Comparison of ENCODE assay signal across 1 cellular context in genomic region chr6:128350416-128351254, GRCh38.
TF ChIP-seq lines count a peak whose summit lies in the region.

No MANE protein-coding gene starts in this region.

TF ChIP-seq in HepG2, 621 proteins besides CTCF, POLR2A, EP300 and RAD21 (continued from another document and continues in another):
- TF ChIP-seq, protein P1, sequence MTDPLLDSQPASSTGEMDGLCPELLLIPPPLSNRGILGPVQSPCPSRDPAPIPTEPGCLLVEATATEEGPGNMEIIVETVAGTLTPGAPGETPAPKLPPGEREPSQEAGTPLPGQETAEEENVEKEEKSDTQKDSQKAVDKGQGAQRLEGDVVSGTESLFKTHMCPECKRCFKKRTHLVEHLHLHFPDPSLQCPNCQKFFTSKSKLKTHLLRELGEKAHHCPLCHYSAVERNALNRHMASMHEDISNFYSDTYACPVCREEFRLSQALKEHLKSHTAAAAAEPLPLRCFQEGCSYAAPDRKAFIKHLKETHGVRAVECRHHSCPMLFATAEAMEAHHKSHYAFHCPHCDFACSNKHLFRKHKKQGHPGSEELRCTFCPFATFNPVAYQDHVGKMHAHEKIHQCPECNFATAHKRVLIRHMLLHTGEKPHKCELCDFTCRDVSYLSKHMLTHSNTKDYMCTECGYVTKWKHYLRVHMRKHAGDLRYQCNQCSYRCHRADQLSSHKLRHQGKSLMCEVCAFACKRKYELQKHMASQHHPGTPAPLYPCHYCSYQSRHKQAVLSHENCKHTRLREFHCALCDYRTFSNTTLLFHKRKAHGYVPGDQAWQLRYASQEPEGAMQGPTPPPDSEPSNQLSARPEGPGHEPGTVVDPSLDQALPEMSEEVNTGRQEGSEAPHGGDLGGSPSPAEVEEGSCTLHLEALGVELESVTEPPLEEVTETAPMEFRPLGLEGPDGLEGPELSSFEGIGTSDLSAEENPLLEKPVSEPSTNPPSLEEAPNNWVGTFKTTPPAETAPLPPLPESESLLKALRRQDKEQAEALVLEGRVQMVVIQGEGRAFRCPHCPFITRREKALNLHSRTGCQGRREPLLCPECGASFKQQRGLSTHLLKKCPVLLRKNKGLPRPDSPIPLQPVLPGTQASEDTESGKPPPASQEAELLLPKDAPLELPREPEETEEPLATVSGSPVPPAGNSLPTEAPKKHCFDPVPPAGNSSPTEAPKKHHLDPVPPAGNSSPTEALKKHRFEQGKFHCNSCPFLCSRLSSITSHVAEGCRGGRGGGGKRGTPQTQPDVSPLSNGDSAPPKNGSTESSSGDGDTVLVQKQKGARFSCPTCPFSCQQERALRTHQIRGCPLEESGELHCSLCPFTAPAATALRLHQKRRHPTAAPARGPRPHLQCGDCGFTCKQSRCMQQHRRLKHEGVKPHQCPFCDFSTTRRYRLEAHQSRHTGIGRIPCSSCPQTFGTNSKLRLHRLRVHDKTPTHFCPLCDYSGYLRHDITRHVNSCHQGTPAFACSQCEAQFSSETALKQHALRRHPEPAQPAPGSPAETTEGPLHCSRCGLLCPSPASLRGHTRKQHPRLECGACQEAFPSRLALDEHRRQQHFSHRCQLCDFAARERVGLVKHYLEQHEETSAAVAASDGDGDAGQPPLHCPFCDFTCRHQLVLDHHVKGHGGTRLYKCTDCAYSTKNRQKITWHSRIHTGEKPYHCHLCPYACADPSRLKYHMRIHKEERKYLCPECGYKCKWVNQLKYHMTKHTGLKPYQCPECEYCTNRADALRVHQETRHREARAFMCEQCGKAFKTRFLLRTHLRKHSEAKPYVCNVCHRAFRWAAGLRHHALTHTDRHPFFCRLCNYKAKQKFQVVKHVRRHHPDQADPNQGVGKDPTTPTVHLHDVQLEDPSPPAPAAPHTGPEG (CRISPR knock-in tag; IDR thresholded peaks at IDR 0.05): no peak
- TF ChIP-seq ZFP1 (CRISPR knock-in tag; IDR thresholded peaks at IDR 0.05) (no peak), ZNF660 (CRISPR knock-in tag; IDR thresholded peaks at IDR 0.05; ENCODE audit: borderline replicate concordance, low read depth) (no peak), SOX13 (IDR thresholded peaks at IDR 0.05) (no peak), SOX13 (CRISPR knock-in tag; conservative IDR thresholded peaks at IDR 0.05 in 1 of 2, IDR thresholded peaks at IDR 0.05 in 1 of 2) (peak in 1 of 2 experiments; percentile 84; a peak in 2 of 4 replicates), ZNF24 (IDR thresholded peaks at IDR 0.05) (no peak), ZNF264 (CRISPR knock-in tag; IDR thresholded peaks at IDR 0.05) (no peak), DZIP1 (CRISPR knock-in tag; IDR thresholded peaks at IDR 0.05) (no peak), ATAD3A (CRISPR knock-in tag; IDR thresholded peaks at IDR 0.05) (no peak), ZNF224 (CRISPR knock-in tag; IDR thresholded peaks at IDR 0.05) (no peak), ZNF644 (CRISPR knock-in tag; IDR thresholded peaks at IDR 0.05; ENCODE audit: low read depth) (0 out of 2 replicates have a peak, but pooled peaks have one; percentile 51), MBNL3 (CRISPR knock-in tag; conservative IDR thresholded peaks at IDR 0.05) (no peak), NFYB (CRISPR knock-in tag; IDR thresholded peaks at IDR 0.05) (no peak), MED1 (CRISPR knock-in tag; IDR thresholded peaks at IDR 0.05) (no peak), PHF8 (CRISPR knock-in tag; IDR thresholded peaks at IDR 0.05) (no peak), ZNF557 (CRISPR knock-in tag; IDR thresholded peaks at IDR 0.05) (no peak), RFX5 (IDR thresholded peaks at IDR 0.05; ENCODE audit: low read depth, low read length) (no peak), GATAD1 (CRISPR knock-in tag; IDR thresholded peaks at IDR 0.05) (no peak), MEIS2 (CRISPR knock-in tag; IDR thresholded peaks at IDR 0.05) (no peak), ERF (CRISPR knock-in tag; IDR thresholded peaks at IDR 0.05) (no peak), ZNF256 (CRISPR knock-in tag; conservative IDR thresholded peaks at IDR 0.05) (no peak), ZNF30 (CRISPR knock-in tag; IDR thresholded peaks at IDR 0.05) (no peak), PHF5A (CRISPR knock-in tag; IDR thresholded peaks at IDR 0.05; ENCODE audit: low read depth, unreplicated experiment) (no peak), ARNTL (CRISPR knock-in tag; IDR thresholded peaks at IDR 0.05) (no peak), NFATC3 (CRISPR knock-in tag; IDR thresholded peaks at IDR 0.05) (no peak), PHB2 (IDR thresholded peaks at IDR 0.05; ENCODE audit: partially characterized antibody) (no peak), ZMYM3 (CRISPR knock-in tag; IDR thresholded peaks at IDR 0.05) (no peak), ZBTB39 (CRISPR knock-in tag; IDR thresholded peaks at IDR 0.05) (0 out of 2 replicates have a peak, but pooled peaks have one; percentile 26), STAT6 (CRISPR knock-in tag; IDR thresholded peaks at IDR 0.05; ENCODE audit: borderline replicate concordance) (no peak), SP4 (CRISPR knock-in tag; IDR thresholded peaks at IDR 0.05) (no peak), JUND (CRISPR knock-in tag; IDR thresholded peaks at IDR 0.05) (no peak), ZNF678 (CRISPR knock-in tag; IDR thresholded peaks at IDR 0.05) (no peak), NFIB (CRISPR knock-in tag; IDR thresholded peaks at IDR 0.05; ENCODE audit: borderline replicate concordance) (no peak), MYNN (CRISPR knock-in tag; IDR thresholded peaks at IDR 0.05; ENCODE audit: low read depth) (no peak), ZNF724P (CRISPR knock-in tag; IDR thresholded peaks at IDR 0.05; ENCODE audit: borderline replicate concordance) (no peak), TMF1 (CRISPR knock-in tag; IDR thresholded peaks at IDR 0.05; ENCODE audit: low read depth) (no peak), ARNT2 (CRISPR knock-in tag; IDR thresholded peaks at IDR 0.05; ENCODE audit: low read depth) (no peak), RARA (CRISPR knock-in tag; IDR thresholded peaks at IDR 0.05) (no peak), SUZ12 (IDR thresholded peaks at IDR 0.05; ENCODE audit: low read depth, low read length) (no peak), CAMTA2 (CRISPR knock-in tag; IDR thresholded peaks at IDR 0.05; ENCODE audit: borderline replicate concordance) (no peak), FOXA1 (IDR thresholded peaks at IDR 0.05) (no peak), FOXA1 (CRISPR knock-in tag; IDR thresholded peaks at IDR 0.05) (no peak), BCL6 (CRISPR knock-in tag; IDR thresholded peaks at IDR 0.05) (peak; percentile 42), ZNF609 (CRISPR knock-in tag; IDR thresholded peaks at IDR 0.05; ENCODE audit: borderline replicate concordance) (peak; percentile 38; the same call in 1 of the 2 replicates), ATF1 (CRISPR knock-in tag; IDR thresholded peaks at IDR 0.05) (0 out of 2 replicates have a peak, but pooled peaks have one; percentile 29), RFXANK (CRISPR knock-in tag; IDR thresholded peaks at IDR 0.05) (no peak), HOXA5 (CRISPR knock-in tag; IDR thresholded peaks at IDR 0.05) (no peak)
- TF ChIP-seq, protein P2, sequence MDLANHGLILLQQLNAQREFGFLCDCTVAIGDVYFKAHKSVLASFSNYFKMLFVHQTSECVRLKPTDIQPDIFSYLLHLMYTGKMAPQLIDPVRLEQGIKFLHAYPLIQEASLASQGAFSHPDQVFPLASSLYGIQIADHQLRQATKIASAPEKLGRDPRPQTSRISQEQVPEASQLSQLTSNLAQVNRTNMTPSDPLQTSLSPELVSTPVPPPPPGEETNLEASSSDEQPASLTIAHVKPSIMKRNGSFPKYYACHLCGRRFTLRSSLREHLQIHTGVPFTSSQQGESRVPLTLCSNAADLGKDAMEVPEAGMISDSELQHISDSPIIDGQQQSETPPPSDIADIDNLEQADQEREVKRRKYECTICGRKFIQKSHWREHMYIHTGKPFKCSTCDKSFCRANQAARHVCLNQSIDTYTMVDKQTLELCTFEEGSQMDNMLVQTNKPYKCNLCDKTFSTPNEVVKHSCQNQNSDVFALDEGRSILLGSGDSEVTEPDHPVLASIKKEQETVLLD (CRISPR knock-in tag; IDR thresholded peaks at IDR 0.05; ENCODE audit: low read depth): no peak
- TF ChIP-seq, protein P3, sequence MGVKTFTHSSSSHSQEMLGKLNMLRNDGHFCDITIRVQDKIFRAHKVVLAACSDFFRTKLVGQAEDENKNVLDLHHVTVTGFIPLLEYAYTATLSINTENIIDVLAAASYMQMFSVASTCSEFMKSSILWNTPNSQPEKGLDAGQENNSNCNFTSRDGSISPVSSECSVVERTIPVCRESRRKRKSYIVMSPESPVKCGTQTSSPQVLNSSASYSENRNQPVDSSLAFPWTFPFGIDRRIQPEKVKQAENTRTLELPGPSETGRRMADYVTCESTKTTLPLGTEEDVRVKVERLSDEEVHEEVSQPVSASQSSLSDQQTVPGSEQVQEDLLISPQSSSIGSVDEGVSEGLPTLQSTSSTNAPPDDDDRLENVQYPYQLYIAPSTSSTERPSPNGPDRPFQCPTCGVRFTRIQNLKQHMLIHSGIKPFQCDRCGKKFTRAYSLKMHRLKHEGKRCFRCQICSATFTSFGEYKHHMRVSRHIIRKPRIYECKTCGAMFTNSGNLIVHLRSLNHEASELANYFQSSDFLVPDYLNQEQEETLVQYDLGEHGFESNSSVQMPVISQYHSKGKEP (CRISPR knock-in tag; IDR thresholded peaks at IDR 0.05): no peak
